In the genomic region with DNA sequence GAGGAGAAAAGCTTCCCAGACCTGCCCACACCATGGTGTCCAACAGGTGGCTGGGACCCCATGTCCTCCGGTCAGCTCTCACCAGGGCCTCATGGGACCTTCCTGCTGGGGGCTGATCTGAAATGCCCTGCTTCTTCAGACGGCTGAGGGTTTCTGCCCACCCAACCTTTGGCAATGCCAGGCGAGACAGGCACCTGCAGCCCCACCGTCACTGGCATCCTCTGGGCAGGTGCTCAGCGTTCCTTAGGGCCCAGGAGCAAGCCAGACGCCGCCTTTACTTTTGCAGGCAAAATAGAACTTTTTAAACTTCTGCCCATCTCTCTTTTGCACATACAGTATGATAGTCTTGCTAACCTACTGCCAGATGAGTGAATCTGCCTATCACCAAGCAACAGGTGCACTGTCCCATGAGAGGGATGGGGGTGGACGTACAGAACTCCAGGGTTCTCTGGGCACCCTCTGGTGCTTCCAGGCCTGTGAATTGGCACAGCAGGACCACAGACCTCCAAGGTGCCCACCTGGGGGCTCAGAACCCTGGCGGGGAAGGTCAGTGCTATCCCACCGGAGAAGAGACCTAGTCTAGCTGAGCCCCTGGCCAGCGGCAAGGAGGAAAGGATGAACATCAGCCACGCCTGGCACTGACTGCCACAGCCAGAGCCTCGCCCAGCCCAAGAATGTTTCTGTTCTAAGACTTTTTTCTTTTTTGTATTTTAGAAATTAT, we compare ENCODE assay signal across 39 cellular contexts. TPM values are rescaled to one million over a fixed set of nuclear protein-coding genes. Genes with fewer than 3 reads are reported as not detected.
"Had no signal": no experiment of that assay in that cellular context is flagged by ENCODE, and none has a peak within 500 bp of the region (broad histone marks: within the 10 kb centered on the region; RNA-seq: fewer than 3 reads in every experiment).

No MANE protein-coding gene starts in this region.

- H3K36me3 ChIP-seq: adrenal gland, breast epithelium, WERI-Rb-1 had no signal

- H3K27me3 ChIP-seq: body of pancreas, breast epithelium had no signal

- H3K9me3 ChIP-seq: adrenal gland, body of pancreas, breast epithelium had no signal

- H3K9me3 Mint-ChIP-seq: activated CD4-positive, alpha-beta memory T cell treated with anti-CD3 and anti-CD28 coated beads, Interleukin-2, amount 10 ng/mL, durations not matched to agents 7 days and 5 days; activated T-helper 2 cell treated with anti-CD3 and anti-CD28 coated beads, Interferon-gamma antibody, Interleukin-2, Interleukin-4, amounts not matched to agents 10 μg/mL and 5 μg/mL and 100 μg/mL, durations not matched to agents 14 hours and 24 hours and 36 hours had no signal

- H3K4me3 ChIP-seq: adrenal gland, body of pancreas, breast epithelium, PC-9 had no signal

- H3K27ac Mint-ChIP-seq: activated CD4-positive, alpha-beta memory T cell treated with anti-CD3 and anti-CD28 coated beads, Interleukin-2, amount 10 ng/mL, durations not matched to agents 7 days and 5 days; activated naive CD4-positive, alpha-beta T cell treated with anti-CD3 and anti-CD28 coated beads, Interleukin-2, amount 50 U/mL, for 72 hours; activated T-cell treated with anti-CD3 and anti-CD28 coated beads, Interleukin-2, amount 50 U/mL, for 24 hours; activated T-helper 2 cell treated with anti-CD3 and anti-CD28 coated beads, Interferon-gamma antibody, Interleukin-2, Interleukin-4, amounts not matched to agents 10 μg/mL and 5 μg/mL and 100 μg/mL, durations not matched to agents 14 hours and 24 hours and 36 hours had no signal

- H3K27ac ChIP-seq: adrenal gland, body of pancreas, breast epithelium, PC-9, RWPE1, WERI-Rb-1 had no signal

- ATAC-seq: activated naive CD4-positive, alpha-beta T cell treated with anti-CD3 and anti-CD28 coated beads, Interleukin-2, amount 50 U/mL, for 72 hours; body of pancreas; Right ventricle myocardium inferior; SK-N-SH treated with all-trans-retinoic acid at 6 μM for 48 hours had no signal

- H3K4me3 Mint-ChIP-seq: activated CD4-positive, alpha-beta memory T cell treated with anti-CD3 and anti-CD28 coated beads, Interleukin-2, amount 10 ng/mL, durations not matched to agents 7 days and 5 days; activated T-cell treated with anti-CD3 and anti-CD28 coated beads, Interleukin-2, amount 50 U/mL, for 24 hours had no signal

- H3K4me1 ChIP-seq: adrenal gland, body of pancreas, breast epithelium had no signal

- DNase-seq: activated CD4-positive, alpha-beta memory T cell treated with anti-CD3 and anti-CD28 coated beads, Interleukin-2, amount 10 ng/mL, durations not matched to agents 7 days and 5 days; activated CD4-positive, alpha-beta T cell treated with anti-CD3 and anti-CD28 coated beads for 1 hour; activated CD4-positive, alpha-beta T cell treated with anti-CD3 and anti-CD28 coated beads for 48 hours; activated CD4-positive, CD25-positive, alpha-beta regulatory T cell; activated gamma-delta T cell; activated naive CD4-positive, alpha-beta T cell treated with Interleukin-2 at 50 U/mL for 16 hours; activated T-cell treated with anti-CD3 and anti-CD28 coated beads, Interleukin-2, amount 50 U/mL, for 24 hours; body of pancreas; caudate nucleus; Kasumi-1; KG1; MM.1S; MV-4-11; NCI-H1092; NCI-H1436 treated with DMSO at 0.1 percent for 48 hours; NCI-H1694 treated with DMSO at 0.1 percent for 48 hours; NCI-H2029; NCI-H2171; NCI-H510A; NCI-H526; NCI-H748 treated with DMSO at 0.1 percent for 48 hours; NK-92 treated with Interleukin-12 subunit alpha and Interleukin-12 subunit beta, amount 100 ng/mL, for 24 hours; PC-9; SIG-M5; T-helper 1 cell; T-helper 2 cell; T-helper 9 cell; WERI-Rb-1 had no signal

RNA-seq across cellular contexts. Expression of a gene that starts 7.5 kb away (rescaled TPM):
- total RNA-seq: activated CD4-positive, alpha-beta memory T cell treated with anti-CD3 and anti-CD28 coated beads, Interleukin-2, amount 10 ng/mL, durations not matched to agents 7 days and 5 days; activated CD8-positive, alpha-beta memory T cell treated with anti-CD3 and anti-CD28 coated beads for 36 hours; activated naive CD4-positive, alpha-beta T cell treated with anti-CD3 and anti-CD28 coated beads, Interleukin-2, amount 50 U/mL, for 72 hours; activated T-helper 2 cell treated with anti-CD3 and anti-CD28 coated beads, Interferon-gamma antibody, Interleukin-2, Interleukin-4, amounts not matched to agents 10 μg/mL and 5 μg/mL and 100 μg/mL, durations not matched to agents 14 hours and 24 hours and 36 hours; astrocyte; body of pancreas; OCI-LY7; PC-9; Right ventricle myocardium inferior; SK-MEL-5 had no signal

RNA-seq across cellular contexts. Expression of a gene that starts 37.9 kb away (rescaled TPM):
- total RNA-seq: SK-MEL-5 had no signal
